ENCODE assay signal across 16 cellular contexts in the genomic region with DNA sequence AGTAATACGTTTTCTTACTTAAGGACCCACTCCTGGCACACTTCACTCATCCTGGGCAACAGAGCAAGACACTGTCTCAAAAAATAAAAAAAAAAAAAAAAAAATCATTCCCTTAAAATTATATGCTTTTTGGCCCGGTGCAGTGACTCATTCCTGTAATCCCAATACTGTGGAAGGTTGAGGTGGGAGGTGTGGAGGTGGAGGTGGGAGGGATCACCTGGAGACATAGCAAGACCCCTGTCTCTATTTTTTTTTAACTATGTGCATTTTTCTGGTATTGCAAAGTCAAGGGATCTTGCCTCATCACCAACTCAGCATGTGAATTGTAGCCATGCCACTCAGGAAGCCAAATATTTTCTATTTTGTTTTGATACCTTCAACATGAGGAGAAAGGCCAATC. TPM values are rescaled to one million over a fixed set of nuclear protein-coding genes. Genes with fewer than 3 reads are reported as not detected.
DNase-seq lines count a peak whose midpoint lies in the region; ATAC-seq, FAIRE-seq and TF ChIP-seq lines count a peak whose summit lies in the region.
"Had no signal": no experiment of that assay in that cellular context is flagged by ENCODE, and none has a peak within 500 bp of the region (broad histone marks: within the 10 kb centered on the region; RNA-seq: fewer than 3 reads in every experiment).

No MANE protein-coding gene starts in this region.

- peaks cover 36% of the 10 kb centered on the region for H3K4me1 Mint-ChIP-seq in T-helper 2 cell treated with Interferon-gamma antibody and Interleukin-4, amounts not matched to agents 5 μg/mL and 100 μg/mL, for 36 hours (ENCODE audit: low read depth)

- peak overlapping the region; percentile 40 for H3K4me3 Mint-ChIP-seq in T-helper 2 cell treated with Interferon-gamma antibody and Interleukin-4, amounts not matched to agents 5 μg/mL and 100 μg/mL, for 36 hours
- H3K4me3 Mint-ChIP-seq: H9 had no signal

- no peaks in the 10 kb centered on the region for H3K27me3 Mint-ChIP-seq in T-helper 2 cell treated with Interferon-gamma antibody and Interleukin-4, amounts not matched to agents 5 μg/mL and 100 μg/mL, for 36 hours (ENCODE audit: low read depth)

- H3K4me1 ChIP-seq in Loucy (ENCODE audit: insufficient read depth, low read length, poor library complexity, severe bottlenecking) (peaks cover 36% of the 10 kb centered on the region), K562 (replicated peaks in 1 of 2; ENCODE audit: control insufficient read depth in 2 of 2, insufficient read depth in 2 of 2, low read length in 2 of 2) (peaks cover 14 to 21% of the 10 kb centered on the region in 2 experiments), psoas muscle (peaks cover 28% of the 10 kb centered on the region)
- H3K4me1 ChIP-seq: SJCRH30 had no signal

- WGBS in K562 (ENCODE audit: insufficient coverage, low coverage, missing lambda C conversion rate), result 18% methylated on average over 2 of the region's 2 CpGs
- 66 to 82% (median 75%) methylated on average over 2 of the region's 2 CpGs for WGBS in psoas muscle, 3 donors

- FAIRE-seq in K562 (lab: Jason Lieb, UNC), result no peak

- H3K9ac ChIP-seq in Loucy (ENCODE audit: low read depth, low read length, poor library complexity, severe bottlenecking), result no peak overlapping the region
- peak overlapping the region in 1 of 2 experiments; percentile 84; a peak in 2 of 4 replicates for H3K9ac ChIP-seq in K562 (ENCODE audit: insufficient read depth in 1 of 2, low read depth in 2 of 2, low read length in 2 of 2)

- no peak for TF ChIP-seq RAD21 in K562 (CRISPR knock-in tag; conservative IDR thresholded peaks at IDR 0.05 in 1 of 2, IDR thresholded peaks at IDR 0.05 in 1 of 2)

- TF ChIP-seq EP300 in K562 (IDR thresholded peaks at IDR 0.05; ENCODE audit: low read length), result no peak

- H3K9me3 ChIP-seq in Loucy (ENCODE audit: insufficient read depth, low read depth, low read length) (no peaks in the 10 kb centered on the region), K562 (replicated peaks; ENCODE audit: control insufficient read depth, insufficient read depth, low read depth, low read length) (no peaks in the 10 kb centered on the region), psoas muscle (no peaks in the 10 kb centered on the region)
- H3K9me3 ChIP-seq: SJCRH30 had no signal

- peak overlapping the region; percentile 86 for H3K27ac Mint-ChIP-seq in T-helper 2 cell treated with Interferon-gamma antibody and Interleukin-4, amounts not matched to agents 5 μg/mL and 100 μg/mL, for 36 hours
- H3K27ac Mint-ChIP-seq: H9 had no signal

- no peaks in the 10 kb centered on the region for H3K9me1 ChIP-seq in K562 (ENCODE audit: control insufficient read depth, insufficient read depth, low read length)

- intact Hi-C loops in K562 (cut with micrococcal nuclease) (no loop called here), psoas muscle (cut with DNase I) (no loop called here)

- peak overlapping the region; percentile 35 for H3K4me2 ChIP-seq in Loucy (ENCODE audit: low read depth, low read length, poor library complexity, severe bottlenecking)
- peak overlapping the region; percentile 74 for H3K4me2 ChIP-seq in K562 (ENCODE audit: insufficient read depth, low read length)

- H3K36me3 ChIP-seq in Loucy (ENCODE audit: insufficient read depth, low read length), result no peaks in the 10 kb centered on the region
- H3K36me3 ChIP-seq in K562 (ENCODE audit: control insufficient read depth, insufficient read depth, low read length), result peaks cover 38% of the 10 kb centered on the region; the same call in 2 of the 3 replicates
- no peaks in the 10 kb centered on the region for H3K36me3 ChIP-seq in psoas muscle (ENCODE audit: insufficient read depth in 1 of 2, low read depth in 1 of 2)
- H3K36me3 ChIP-seq: SJCRH30 had no signal

- H3K27ac ChIP-seq in K562 (ENCODE audit: extremely low read depth, low read depth, low read length) (peak overlapping the region; percentile 93), psoas muscle (peak overlapping the region; percentile 72)
- H3K27ac ChIP-seq: HL-60, SJCRH30 had no signal

- TF ChIP-seq CTCF in Loucy (conservative IDR thresholded peaks at IDR 0.05; ENCODE audit: low read length) (no peak), K562 (IDR thresholded peaks at IDR 0.05 in 2 of 3, conservative IDR thresholded peaks at IDR 0.05 in 1 of 3; ENCODE audit: insufficient read depth in 2 of 3, low read depth in 1 of 3, low read length in 3 of 3) (no peak), psoas muscle (IDR thresholded peaks at IDR 0.05) (no peak)

- POLR2A ChIA-PET in K562 (lab: Yijun Ruan, JAX), result interaction anchor here (0.7 to 5.2 kb wide), 9 partner anchors 8 to 145 kb away, joined by 3 to 41 read pairs (median 7); partner anchors contain the start of genes STAT5A and STAT5B

- H3K4me3 ChIP-seq in Loucy (ENCODE audit: low read length, poor library complexity, severe bottlenecking) (no peak overlapping the region), K562 (no peak overlapping the region), psoas muscle (no peak overlapping the region)
- H3K4me3 ChIP-seq: SJCRH30 had no signal

- H3K79me2 ChIP-seq in Loucy (ENCODE audit: insufficient read depth, low read length) (peaks cover 85% of the 10 kb centered on the region), K562 (ENCODE audit: control insufficient read depth, insufficient read depth, low read length) (peaks cover 88% of the 10 kb centered on the region)

- no peaks in the 10 kb centered on the region for H3K9me3 Mint-ChIP-seq in T-helper 2 cell treated with Interferon-gamma antibody and Interleukin-4, amounts not matched to agents 5 μg/mL and 100 μg/mL, for 36 hours

- no peak for TF ChIP-seq POLR2A in K562 (conservative IDR thresholded peaks at IDR 0.05)

- DNase-seq in T-helper 2 cell treated with Interferon-gamma antibody and Interleukin-4, amounts not matched to agents 5 μg/mL and 100 μg/mL, for 36 hours (ENCODE audit: low spot score), result no peak
- no peak for DNase-seq in T-helper 2 cell
- no peak for DNase-seq in K562 (ENCODE audit: extremely low read depth in 1 of 4, low spot score in 3 of 4)
- DNase-seq in psoas muscle, result no peak
- DNase-seq in LoVo (ENCODE audit: low spot score), result no peak
- DNase-seq in OCI-M2 (lab: John Stamatoyannopoulos, UW; ENCODE audit: unreplicated experiment), result no peak
- no peak for DNase-seq in activated CD8-positive, alpha-beta memory T cell treated with anti-CD3 and anti-CD28 coated beads for 24 hours
- DNase-seq: 8988T, H9, hypothalamus, NCI-H1694 treated with DMSO at 0.1 percent for 48 hours, NCI-H446, SJCRH30 had no signal

- in situ Hi-C loops in K562 (cut with MboI), result no loop called here

- H3K9me2 ChIP-seq in Loucy (replicated peaks; ENCODE audit: low read depth, low read length), result no peaks in the 10 kb centered on the region

- ATAC-seq in K562 (no peak), psoas muscle (peak in 1 of 4 donors; percentile 6)
- ATAC-seq: esophagus mucosa had no signal

- CTCF ChIA-PET in K562 (lab: Yijun Ruan, JAX; ENCODE audit: low intra/inter-chr PET ratio), result no interaction called here

- no peak overlapping the region for H2AFZ ChIP-seq in Loucy (ENCODE audit: low read length)
- H2AFZ ChIP-seq in K562 (ENCODE audit: low read depth, low read length), result no peak overlapping the region

- H3K27me3 ChIP-seq in Loucy (ENCODE audit: insufficient read depth, low read length, poor library complexity, severe bottlenecking) (no peaks in the 10 kb centered on the region), K562 (ENCODE audit: control insufficient read depth in 2 of 2, insufficient read depth in 2 of 2, low read length in 2 of 2) (no peaks in the 10 kb centered on the region), psoas muscle (ENCODE audit: insufficient read depth in 3 of 3, low read length in 2 of 3) (no peaks in the 10 kb centered on the region)
- H3K27me3 ChIP-seq: SJCRH30 had no signal

- H3F3A ChIP-seq in Loucy (ENCODE audit: low read depth), result no peaks in the 10 kb centered on the region

- H4K20me1 ChIP-seq in Loucy (ENCODE audit: insufficient read depth, low read length, poor library complexity, severe bottlenecking) (peaks cover 66% of the 10 kb centered on the region), K562 (replicated peaks; ENCODE audit: control insufficient read depth, insufficient read depth, low read length) (no peaks in the 10 kb centered on the region)

- no TSS peak for BruUV-seq in K562 (replicated peaks; lab: Mats Ljungman, UMichigan)

- peaks cover 21% of the 10 kb centered on the region for H3K36me3 Mint-ChIP-seq in T-helper 2 cell treated with Interferon-gamma antibody and Interleukin-4, amounts not matched to agents 5 μg/mL and 100 μg/mL, for 36 hours (ENCODE audit: low read depth)

RNA-seq across cellular contexts. Expression of gene STAT5B, which starts 9.7 kb away (rescaled TPM):
- 425 and 510 TPM in 2 replicates for total RNA-seq in K562 (2011; cell fraction: chromatin; rRNA removed; ENCODE audit: low replicate concordance)
- 258 and 266 TPM in 2 replicates for total RNA-seq in K562 (2011; cell fraction: nucleolus; rRNA removed)
- total RNA-seq in K562 (2011; cell fraction: nucleoplasm; rRNA removed), result 265 and 278 TPM in 2 replicates
- total RNA-seq in K562 (2014; rRNA removed) (92.4 and 113 TPM in 2 replicates), K562 (2014; rRNA removed; fragmentation: Illumina TruSeq; extraction: Trizol) (75.5 and 75.7 TPM in 2 replicates), K562 (2015; rRNA removed; fragmentation: Illumina TruSeq; extraction: Trizol) (63.5 and 65.2 TPM in 2 replicates), K562 (2021) (134 TPM in 2 replicates), psoas muscle (10 to 100 TPM; 68.8 to 90.1 (median 81.6) TPM)
- polyA plus RNA-seq in K562 (2011; rRNA removed) (147 and 176 TPM in 2 replicates), K562 (2014; fragmentation: Illumina TruSeq; extraction: Trizol) (117 and 130 TPM in 2 replicates), K562 (2014; fragmentation: Nextera tagmentation; extraction: Ambion mirVana) (10 to 100 TPM; 20.8 to 23.5 TPM), K562 (2014; rRNA removed) (109 and 124 TPM in 2 replicates), psoas muscle (10 to 100 TPM; 15.9 to 61.3 (median 40.2) TPM)
- polyA plus RNA-seq in K562 (2011; cell fraction: cytosol; rRNA removed), result 94.2 and 122 TPM in 2 replicates
- 190 and 298 TPM in 2 replicates for polyA plus RNA-seq in K562 (2011; cell fraction: nucleus; rRNA removed)
- polyA plus RNA-seq in K562 (2012), result 79.5 and 138 TPM in 2 replicates
- polyA minus RNA-seq in K562 (2011; rRNA and poly(A)+ RNA removed), result 101 and 127 TPM in 2 replicates
- 79.7 and 81.7 TPM in 2 replicates for polyA minus RNA-seq in K562 (2011; cell fraction: cytosol; rRNA and poly(A)+ RNA removed)
- polyA minus RNA-seq in K562 (2011; cell fraction: nucleus; rRNA and poly(A)+ RNA removed), result 54.4 and 60.3 TPM in 2 replicates

RNA-seq across cellular contexts. Expression of gene STAT5A, which starts 21.8 kb away (rescaled TPM):
- 251 and 757 TPM in 2 replicates for total RNA-seq in K562 (2011; cell fraction: chromatin; rRNA removed; ENCODE audit: low replicate concordance)
- total RNA-seq in K562 (2011; cell fraction: nucleolus; rRNA removed), result 428 and 505 TPM in 2 replicates
- total RNA-seq in K562 (2011; cell fraction: nucleoplasm; rRNA removed), result 262 and 311 TPM in 2 replicates
- total RNA-seq in K562 (2014; rRNA removed) (391 and 467 TPM in 2 replicates), K562 (2014; rRNA removed; fragmentation: Illumina TruSeq; extraction: Trizol) (156 and 174 TPM in 2 replicates), K562 (2015; rRNA removed; fragmentation: Illumina TruSeq; extraction: Trizol) (177 and 195 TPM in 2 replicates), K562 (2021) (377 and 414 TPM in 2 replicates), psoas muscle (10 to 100 TPM; 17.3 to 31.5 (median 23.9) TPM)
- polyA plus RNA-seq in K562 (2011; rRNA removed) (131 and 196 TPM in 2 replicates), K562 (2014; fragmentation: Illumina TruSeq; extraction: Trizol) (379 and 415 TPM in 2 replicates), K562 (2014; fragmentation: Nextera tagmentation; extraction: Ambion mirVana) (10 to 100 TPM; 79.9 to 81.8 TPM), K562 (2014; rRNA removed) (239 and 248 TPM in 2 replicates), psoas muscle (10 to 100 TPM in 2 of 3 donors, 1 to 10 TPM in 1; 8.1 to 12.5 (median 10.5) TPM)
- 76.7 and 247 TPM in 2 replicates for polyA plus RNA-seq in K562 (2011; cell fraction: cytosol; rRNA removed)
- polyA plus RNA-seq in K562 (2011; cell fraction: nucleus; rRNA removed), result 268 and 853 TPM in 2 replicates
- 303 and 408 TPM in 2 replicates for polyA plus RNA-seq in K562 (2012)
- polyA minus RNA-seq in K562 (2011; rRNA and poly(A)+ RNA removed), result 114 and 250 TPM in 2 replicates
- polyA minus RNA-seq in K562 (2011; cell fraction: cytosol; rRNA and poly(A)+ RNA removed), result 124 and 299 TPM in 2 replicates
- 105 and 217 TPM in 2 replicates for polyA minus RNA-seq in K562 (2011; cell fraction: nucleus; rRNA and poly(A)+ RNA removed)

Comparison
In these comparisons a context has a peak if more than half of its experiments do, and no peak if none do; other contexts are left out.
1. RNA of gene STAT5A, which starts 21.8 kb away (total RNA-seq): 156 to 757 TPM in K562; 17.3 to 31.5 TPM in psoas muscle; every median in the first group is over 4 times any median in the second.